22 cellular contexts compared by ENCODE assay signal in genomic region chr20:60215786-60216730, GRCh38.
DNase-seq lines count a peak whose midpoint lies in the region; ATAC-seq and TF ChIP-seq lines count a peak whose summit lies in the region.
"Had no signal": no experiment of that assay in that cellular context is flagged by ENCODE, and none has a peak within 500 bp of the region (broad histone marks: within the 10 kb centered on the region; RNA-seq: fewer than 3 reads in every experiment).

No MANE protein-coding gene starts in this region.

- no peak for TF ChIP-seq CTCF in VCaP (conservative IDR thresholded peaks at IDR 0.05)
- no peak for TF ChIP-seq CTCF in neural progenitor cell (IDR thresholded peaks at IDR 0.05)

- no peaks in the 10 kb centered on the region for H4K20me1 ChIP-seq in neural progenitor cell (ENCODE audit: low read depth)

- intact Hi-C loops in activated T-helper 2 cell treated with anti-CD3 and anti-CD28 coated beads, Interferon-gamma antibody, Interleukin-2, Interleukin-4, amounts not matched to agents 10 μg/mL and 5 μg/mL and 100 μg/mL, durations not matched to agents 14 hours and 24 hours and 36 hours (cut with micrococcal nuclease): no loop called here

- H3K27me3 Mint-ChIP-seq in neural progenitor cell (ENCODE audit: insufficient read depth, low read depth): peaks cover 3% of the 10 kb centered on the region
- no peaks in the 10 kb centered on the region for H3K27me3 Mint-ChIP-seq in activated T-helper 2 cell treated with anti-CD3 and anti-CD28 coated beads, Interferon-gamma antibody, Interleukin-2, Interleukin-4, amounts not matched to agents 10 μg/mL and 5 μg/mL and 100 μg/mL, durations not matched to agents 14 hours and 24 hours and 36 hours (ENCODE audit: low read depth)

- H3F3A ChIP-seq in neural progenitor cell (ENCODE audit: low read depth): no peaks in the 10 kb centered on the region

- H3K4me1 ChIP-seq in neural progenitor cell: no peaks in the 10 kb centered on the region
- H3K4me1 ChIP-seq: SJCRH30 had no signal

- peaks cover 27% of the 10 kb centered on the region for H3K36me3 ChIP-seq in KOPT-K1 (ENCODE audit: insufficient read depth, low read length)
- no peaks in the 10 kb centered on the region for H3K36me3 ChIP-seq in neural progenitor cell
- H3K36me3 ChIP-seq: MG63, SJCRH30 had no signal

- no peak overlapping the region for H3K4me3 Mint-ChIP-seq in neural progenitor cell
- no peak overlapping the region for H3K4me3 Mint-ChIP-seq in activated T-helper 2 cell treated with anti-CD3 and anti-CD28 coated beads, Interferon-gamma antibody, Interleukin-2, Interleukin-4, amounts not matched to agents 10 μg/mL and 5 μg/mL and 100 μg/mL, durations not matched to agents 14 hours and 24 hours and 36 hours (ENCODE audit: low read depth)
- H3K4me3 Mint-ChIP-seq: GM23338 had no signal

- peak overlapping the region; percentile 98 for H3K27ac ChIP-seq in KOPT-K1 (ENCODE audit: low read depth, low read length, poor library complexity, severe bottlenecking)
- peak overlapping the region; percentile 72 for H3K27ac ChIP-seq in VCaP
- H3K27ac ChIP-seq in neural progenitor cell: no peak overlapping the region
- H3K27ac ChIP-seq: RWPE1, SJCRH30 had no signal

- H3K4me1 Mint-ChIP-seq in neural progenitor cell: peaks cover 34% of the 10 kb centered on the region
- no peaks in the 10 kb centered on the region for H3K4me1 Mint-ChIP-seq in activated T-helper 2 cell treated with anti-CD3 and anti-CD28 coated beads, Interferon-gamma antibody, Interleukin-2, Interleukin-4, amounts not matched to agents 10 μg/mL and 5 μg/mL and 100 μg/mL, durations not matched to agents 14 hours and 24 hours and 36 hours (ENCODE audit: low read depth)

- no peaks in the 10 kb centered on the region for H3K79me2 ChIP-seq in neural progenitor cell (ENCODE audit: low read depth)

- H3K36me3 Mint-ChIP-seq in neural progenitor cell: no peaks in the 10 kb centered on the region
- H3K36me3 Mint-ChIP-seq in activated T-helper 2 cell treated with anti-CD3 and anti-CD28 coated beads, Interferon-gamma antibody, Interleukin-2, Interleukin-4, amounts not matched to agents 10 μg/mL and 5 μg/mL and 100 μg/mL, durations not matched to agents 14 hours and 24 hours and 36 hours (ENCODE audit: low read depth): no peaks in the 10 kb centered on the region

- DNase-seq in DMS 273 treated with DMSO at 0.1 percent for 48 hours (lab: John Stamatoyannopoulos, UW): peak; percentile 21
- DNase-seq in neural progenitor cell (ENCODE audit: low spot score): no peak
- DNase-seq in COR-L47 (lab: John Stamatoyannopoulos, UW): no peak
- no peak for DNase-seq in SKM-1 treated with dmso at 0.1 percent for 144 hours (lab: John Stamatoyannopoulos, UW; ENCODE audit: unreplicated experiment)
- DNase-seq in activated T-helper 2 cell treated with anti-CD3 and anti-CD28 coated beads, Interferon-gamma antibody, Interleukin-2, Interleukin-4, amounts not matched to agents 10 μg/mL and 5 μg/mL and 100 μg/mL, durations not matched to agents 14 hours and 24 hours and 36 hours (ENCODE audit: low spot score): no peak
- DNase-seq: ACHN, AML-193, Calu3, DMS79 treated with DMSO at 0.1 percent for 48 hours, KG1, MG63, NCI-H1092, NCI-H1694 treated with DMSO at 0.1 percent for 48 hours, NCI-H748 treated with DMSO at 0.1 percent for 48 hours, PC-3, SJCRH30 had no signal

- H2AFZ ChIP-seq in neural progenitor cell (replicated peaks): no peak overlapping the region
- H2AFZ ChIP-seq: GM23338 had no signal

- H3K9me3 ChIP-seq in KOPT-K1 (ENCODE audit: insufficient read depth, low read length, poor library complexity, severe bottlenecking): no peaks in the 10 kb centered on the region
- H3K9me3 ChIP-seq in neural progenitor cell (ENCODE audit: low read depth): no peaks in the 10 kb centered on the region
- H3K9me3 ChIP-seq: MG63, SJCRH30 had no signal

- H3K4me2 ChIP-seq in neural progenitor cell: no peak overlapping the region
- H3K4me2 ChIP-seq: GM23338 had no signal

- no peaks in the 10 kb centered on the region for H3K27me3 ChIP-seq in neural progenitor cell
- H3K27me3 ChIP-seq: MG63 had no signal

- H3K27ac Mint-ChIP-seq in neural progenitor cell: peak overlapping the region; percentile 53
- H3K27ac Mint-ChIP-seq in activated T-helper 2 cell treated with anti-CD3 and anti-CD28 coated beads, Interferon-gamma antibody, Interleukin-2, Interleukin-4, amounts not matched to agents 10 μg/mL and 5 μg/mL and 100 μg/mL, durations not matched to agents 14 hours and 24 hours and 36 hours: no peak overlapping the region
- H3K27ac Mint-ChIP-seq: GM23338 had no signal

- no peak overlapping the region for H3K9ac ChIP-seq in neural progenitor cell

- no peak overlapping the region for H3K4me3 ChIP-seq in neural progenitor cell
- H3K4me3 ChIP-seq: GM12878, GM23338, MG63, SJCRH30 had no signal

- no peaks in the 10 kb centered on the region for H3K9me3 Mint-ChIP-seq in neural progenitor cell
- H3K9me3 Mint-ChIP-seq in activated T-helper 2 cell treated with anti-CD3 and anti-CD28 coated beads, Interferon-gamma antibody, Interleukin-2, Interleukin-4, amounts not matched to agents 10 μg/mL and 5 μg/mL and 100 μg/mL, durations not matched to agents 14 hours and 24 hours and 36 hours: no peaks in the 10 kb centered on the region
- H3K9me3 Mint-ChIP-seq: GM23338 had no signal

- ATAC-seq in GM21447 (IDR thresholded peaks at IDR 0.05; ENCODE audit: unreplicated experiment): no peak
- ATAC-seq: GM12878, GM23338, PC-3 had no signal
